Comparison of ENCODE assay signal across 34 cellular contexts in the genomic region with DNA sequence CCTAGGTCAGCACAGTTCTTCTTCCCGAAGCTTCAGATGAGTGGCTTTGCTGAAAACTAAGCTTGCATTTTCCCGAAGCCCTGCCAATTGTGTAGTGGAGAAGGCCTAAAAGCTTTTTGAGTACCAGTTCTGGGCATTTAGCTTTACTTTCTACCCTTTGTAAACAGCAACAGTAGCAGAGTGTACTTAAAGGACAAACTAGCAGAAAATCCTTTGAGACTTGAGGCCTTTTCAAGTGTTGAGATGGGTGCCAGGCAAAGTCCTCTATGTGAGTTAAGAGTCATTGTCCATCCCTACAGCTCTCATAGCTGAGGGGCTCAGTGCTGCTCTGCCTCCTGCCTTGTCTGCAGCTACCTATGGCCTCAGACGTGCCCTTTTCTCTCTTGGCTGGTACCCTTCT.
"Had no signal": no experiment of that assay in that cellular context is flagged by ENCODE, and none has a peak within 500 bp of the region (broad histone marks: within the 10 kb centered on the region; RNA-seq: fewer than 3 reads in every experiment).

No MANE protein-coding gene starts in this region.

- H3K27ac ChIP-seq: adrenal gland, body of pancreas, esophagus muscularis mucosa, foreskin keratinocyte, heart left ventricle, pancreas, prostate gland, skin epidermis, testis, vagina, WERI-Rb-1 had no signal

- ATAC-seq: activated CD4-positive, CD25-positive, alpha-beta regulatory T cell treated with anti-CD3 and anti-CD28 coated beads, Interleukin-2, amount 50 U/mL, for 24 hours; body of pancreas; foreskin keratinocyte; heart left ventricle; left colon; mucosa of descending colon; natural killer cell treated with Interleukin-12 subunit alpha and Interleukin-12 subunit beta and Interleukin-15 and Interleukin-18, amount 100 ng/mL, for 72 hours; pancreas; sciatic nerve; stimulated activated naive CD8-positive, alpha-beta T cell treated with anti-CD3 and anti-CD28 coated beads, Interleukin-15, Interleukin-2, amounts not matched to agents 100 U/mL and 50 U/mL, for 24 hours had no signal

- H3K27me3 ChIP-seq: adrenal gland, body of pancreas, esophagus muscularis mucosa, foreskin keratinocyte, heart left ventricle, pancreas, testis, vagina had no signal

- H3K9me3 ChIP-seq: mucosa of descending colon, pancreas, prostate gland, testis, vagina had no signal

- H3K36me3 ChIP-seq: adrenal gland, esophagus muscularis mucosa, heart left ventricle, pancreas, prostate gland, vagina, WERI-Rb-1 had no signal

- H3K4me3 ChIP-seq: adrenal gland, body of pancreas, esophagus muscularis mucosa, heart left ventricle, mucosa of descending colon, pancreas, prostate gland, skin epidermis, testis, vagina had no signal

- DNase-seq: activated CD4-positive, alpha-beta T cell treated with anti-CD3 and anti-CD28 coated beads for 48 hours; activated CD4-positive, alpha-beta T cell treated with anti-CD3 and anti-CD28 coated beads, Interleukin-2, amount 50 U/mL, for 48 hours; activated CD8-positive, alpha-beta memory T cell treated with anti-CD3 and anti-CD28 coated beads for 24 hours; activated effector memory CD4-positive, alpha-beta T cell treated with Interleukin-2 at 50 U/mL for 16 hours; activated naive CD4-positive, alpha-beta T cell treated with anti-CD3 and anti-CD28 coated beads for 36 hours; activated naive CD8-positive, alpha-beta T cell treated with anti-CD3 and anti-CD28 coated beads for 36 hours; adrenal gland; aorta; body of pancreas; dermis blood vessel endothelial cell; effector CD4-positive, alpha-beta T cell; foreskin keratinocyte; heart left ventricle; hypothalamus; immature natural killer cell; kidney; left colon; mucosa of descending colon; pancreas; retina; stimulated activated CD4-positive, alpha-beta T cell treated with anti-CD3 and anti-CD28 coated beads, Interleukin-12 subunit alpha, Interleukin-12 subunit beta, amount 100 ng/mL, for 4 hours; stimulated activated CD4-positive, alpha-beta T cell treated with anti-CD3 and anti-CD28 coated beads, Interleukin-4, amount 100 ng/mL, for 1 hour; stimulated activated naive CD8-positive, alpha-beta T cell treated with anti-CD3 and anti-CD28 coated beads, Interleukin-15, Interleukin-2, amounts not matched to agents 100 U/mL and 50 U/mL, for 24 hours; T1000; testis; trophoblast cell; WERI-Rb-1 had no signal
